In the genomic region with DNA sequence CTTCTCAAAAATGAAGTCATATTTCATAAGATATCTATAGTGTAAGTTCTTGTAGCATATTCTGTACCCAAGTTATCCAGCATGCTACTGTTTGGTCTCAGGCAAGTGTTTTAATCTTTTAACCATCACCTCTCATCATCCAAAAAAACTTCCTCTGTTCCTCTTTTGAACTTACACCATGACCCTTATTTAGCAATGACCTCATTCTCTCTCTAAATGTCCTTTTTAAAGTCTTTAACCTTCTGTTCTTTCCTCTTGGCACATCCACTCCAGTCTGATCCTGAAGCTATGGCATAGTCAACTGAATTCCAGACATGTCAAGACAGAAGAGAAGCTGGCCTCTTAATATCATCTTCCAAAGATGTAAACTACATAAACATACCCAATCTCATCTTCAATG, we compare ENCODE assay signal across 22 cellular contexts. TPM values are rescaled to one million over a fixed set of nuclear protein-coding genes. Genes with fewer than 3 reads are reported as not detected.
A peak's percentile ranks its signal among the peaks of the same experiment; 100 is the strongest.
DNase-seq lines count a peak whose midpoint lies in the region; ATAC-seq, FAIRE-seq and TF ChIP-seq lines count a peak whose summit lies in the region.
"Had no signal": no experiment of that assay in that cellular context is flagged by ENCODE, and none has a peak within 500 bp of the region (broad histone marks: within the 10 kb centered on the region; RNA-seq: fewer than 3 reads in every experiment).

No MANE protein-coding gene starts in this region.

- no peak overlapping the region for H3K9ac ChIP-seq in K562 (ENCODE audit: insufficient read depth in 1 of 2, low read depth in 2 of 2, low read length in 2 of 2)
- H3K9ac ChIP-seq: neural progenitor cell had no signal

- TF ChIP-seq CTCF in HEK293 (tag by site-specific recombination; IDR thresholded peaks at IDR 0.05) (no peak), K562 (IDR thresholded peaks at IDR 0.05 in 2 of 3, conservative IDR thresholded peaks at IDR 0.05 in 1 of 3; ENCODE audit: insufficient read depth in 2 of 3, low read depth in 1 of 3, low read length in 3 of 3) (no peak), neural crest cell (conservative IDR thresholded peaks at IDR 0.05) (no peak)

- intact Hi-C loops in K562 (cut with micrococcal nuclease): no loop called here

- H3K36me3 ChIP-seq in HEK293 (ENCODE audit: control insufficient read depth in 2 of 2, insufficient read depth in 1 of 2, low read length in 2 of 2) (peaks cover 51 to 72% of the 10 kb centered on the region in 2 experiments), K562 (ENCODE audit: control insufficient read depth, insufficient read depth, low read length) (peaks cover 68% of the 10 kb centered on the region)

- TF ChIP-seq RAD21 in K562 (CRISPR knock-in tag; conservative IDR thresholded peaks at IDR 0.05 in 1 of 2, IDR thresholded peaks at IDR 0.05 in 1 of 2): no peak

- CTCF ChIA-PET in HEK293 (lab: Yijun Ruan, JAX) (interaction anchor here (0.7 kb wide), 1 partner anchor 188 kb away, joined by 3 read pairs; no protein-coding TSS in a partner anchor), K562 (lab: Yijun Ruan, JAX; ENCODE audit: low intra/inter-chr PET ratio) (no interaction called here)

- H3K4me3 ChIP-seq in HEK293 (ENCODE audit: low read depth, low read length) (no peak overlapping the region), K562 (no peak overlapping the region)
- H3K4me3 ChIP-seq: neural progenitor cell, PC-9, SJCRH30, spleen had no signal

- no peaks in the 10 kb centered on the region for H3K9me1 ChIP-seq in K562 (ENCODE audit: control insufficient read depth, insufficient read depth, low read length)

- no peak overlapping the region for H3K4me2 ChIP-seq in K562 (ENCODE audit: insufficient read depth, low read length)
- H3K4me2 ChIP-seq: neural progenitor cell, PC-9 had no signal

- H3K4me1 Mint-ChIP-seq in neural crest cell: peaks cover 14% of the 10 kb centered on the region
- H3K4me1 Mint-ChIP-seq: neural progenitor cell had no signal

- H3K27me3 Mint-ChIP-seq in neural crest cell (ENCODE audit: low read depth): no peaks in the 10 kb centered on the region
- H3K27me3 Mint-ChIP-seq: activated CD4-positive, alpha-beta memory T cell treated with anti-CD3 and anti-CD28 coated beads for 36 hours had no signal

- ATAC-seq in K562: no peak
- ATAC-seq: esophagus mucosa had no signal

- TF ChIP-seq EP300 in K562 (IDR thresholded peaks at IDR 0.05; ENCODE audit: low read length): no peak

- DNase-seq in CD1c-positive myeloid dendritic cell (ENCODE audit: extremely low spot score) (peak; percentile 28), K562 (ENCODE audit: extremely low read depth in 1 of 4, low spot score in 3 of 4) (no peak), neural crest cell (ENCODE audit: low read depth, low spot score) (no peak), SW480 (ENCODE audit: low spot score) (no peak), dermis blood vessel endothelial cell (no peak), NCI-H187 treated with DMSO at 0.1 percent for 48 hours (lab: John Stamatoyannopoulos, UW) (no peak), LoVo (ENCODE audit: low spot score) (no peak)
- DNase-seq: activated CD4-positive, alpha-beta memory T cell treated with anti-CD3 and anti-CD28 coated beads for 36 hours; activated naive CD4-positive, alpha-beta T cell treated with Interleukin-2 at 50 U/mL for 16 hours; amygdala; IMR-90; MM.1S; NCI-H187; NCI-H2227 treated with DMSO at 0.1 percent for 48 hours; NCI-H748 treated with DMSO at 0.1 percent for 48 hours; PC-9; SJCRH30; spleen; T-helper 2 cell had no signal

- FAIRE-seq in K562 (lab: Jason Lieb, UNC): no peak

- no TSS peak for BruUV-seq in K562 (replicated peaks; lab: Mats Ljungman, UMichigan)

- H4K20me1 ChIP-seq in K562 (replicated peaks; ENCODE audit: control insufficient read depth, insufficient read depth, low read length): no peaks in the 10 kb centered on the region

- H3K79me2 ChIP-seq in K562 (ENCODE audit: control insufficient read depth, insufficient read depth, low read length): no peaks in the 10 kb centered on the region

- no peak for TF ChIP-seq POLR2A in K562 (conservative IDR thresholded peaks at IDR 0.05)

- H2AFZ ChIP-seq in K562 (ENCODE audit: low read depth, low read length): no peak overlapping the region
- H2AFZ ChIP-seq: neural progenitor cell, PC-9 had no signal

- in situ Hi-C loops in K562 (cut with MboI): no loop called here

- no peak overlapping the region for H3K4me3 Mint-ChIP-seq in neural crest cell
- H3K4me3 Mint-ChIP-seq: activated CD4-positive, alpha-beta memory T cell treated with anti-CD3 and anti-CD28 coated beads for 36 hours; neural progenitor cell had no signal

- no peaks in the 10 kb centered on the region for H3K4me1 ChIP-seq in HEK293 (ENCODE audit: control insufficient read depth, insufficient read depth, low read length)
- H3K4me1 ChIP-seq in K562 (replicated peaks in 1 of 2; ENCODE audit: control insufficient read depth in 2 of 2, insufficient read depth in 2 of 2, low read length in 2 of 2): no peaks in the 10 kb centered on the region
- H3K4me1 ChIP-seq: neural progenitor cell, SJCRH30 had no signal

- no peaks in the 10 kb centered on the region for H3K9me3 Mint-ChIP-seq in neural crest cell
- H3K9me3 Mint-ChIP-seq: activated CD4-positive, alpha-beta memory T cell treated with anti-CD3 and anti-CD28 coated beads for 36 hours; neural progenitor cell had no signal

- POLR2A ChIA-PET in HEK293 (lab: Yijun Ruan, JAX) (no interaction called here), K562 (lab: Yijun Ruan, JAX) (interaction anchor here (0.6 to 1.7 kb wide), 3 partner anchors 9 to 302 kb away, joined by 3 to 4 read pairs (median 3); no protein-coding TSS in a partner anchor)

- peak overlapping the region; percentile 66 for H3K27ac Mint-ChIP-seq in neural crest cell (ENCODE audit: unreplicated experiment)
- H3K27ac Mint-ChIP-seq: activated CD4-positive, alpha-beta memory T cell treated with anti-CD3 and anti-CD28 coated beads for 36 hours; neural progenitor cell had no signal

- H3K27me3 ChIP-seq in K562 (ENCODE audit: control insufficient read depth in 2 of 2, insufficient read depth in 2 of 2, low read length in 2 of 2): no peaks in the 10 kb centered on the region
- H3K27me3 ChIP-seq: neural progenitor cell, SJCRH30, spleen had no signal

- H3K27ac ChIP-seq in HEK293 (ENCODE audit: extremely low read depth, low read depth, low read length) (no peak overlapping the region), K562 (ENCODE audit: extremely low read depth, low read depth, low read length) (no peak overlapping the region)
- H3K27ac ChIP-seq: neural progenitor cell, PC-9, SJCRH30 had no signal

- H3K9me3 ChIP-seq in HEK293 (ENCODE audit: control insufficient read depth, insufficient read depth, low read depth, low read length): no peaks in the 10 kb centered on the region
- H3K9me3 ChIP-seq in K562 (replicated peaks; ENCODE audit: control insufficient read depth, insufficient read depth, low read depth, low read length): no peaks in the 10 kb centered on the region
- H3K9me3 ChIP-seq: SJCRH30, spleen had no signal

- peaks cover 14% of the 10 kb centered on the region for H3K36me3 Mint-ChIP-seq in neural crest cell (ENCODE audit: low read depth)

RNA-seq across cellular contexts. Expression of a gene that starts 26.2 kb away (rescaled TPM):
- total RNA-seq in K562 (2011; cell fraction: chromatin; rRNA removed; ENCODE audit: low replicate concordance): 22.8 and 74.5 TPM in 2 replicates
- 9.8 and 11.8 TPM in 2 replicates for total RNA-seq in K562 (2011; cell fraction: nucleolus; rRNA removed)
- 41.5 and 73.1 TPM in 2 replicates for total RNA-seq in K562 (2011; cell fraction: nucleoplasm; rRNA removed)
- total RNA-seq in K562 (2014; rRNA removed): 9.6 and 9.9 TPM in 2 replicates
- 19.0 and 20.1 TPM in 2 replicates for total RNA-seq in K562 (2014; rRNA removed; fragmentation: Illumina TruSeq; extraction: Trizol)
- 15.6 and 16.0 TPM in 2 replicates for total RNA-seq in K562 (2015; rRNA removed; fragmentation: Illumina TruSeq; extraction: Trizol)
- total RNA-seq in K562 (2021): 25.6 and 26.8 TPM in 2 replicates
- polyA plus RNA-seq in K562 (2011; rRNA removed): 11.9 and 17.8 TPM in 2 replicates
- polyA plus RNA-seq in K562 (2011; cell fraction: cytosol; rRNA removed): 3.3 and 7.5 TPM in 2 replicates
- 15.8 and 21.7 TPM in 2 replicates for polyA plus RNA-seq in K562 (2011; cell fraction: nucleus; rRNA removed)
- polyA plus RNA-seq in K562 (2012): 23.3 and 34.6 TPM in 2 replicates
- polyA plus RNA-seq in K562 (2014; fragmentation: Illumina TruSeq; extraction: Trizol): 22.6 and 27.6 TPM in 2 replicates
- 10 to 100 TPM; 10.8 to 13.7 TPM for polyA plus RNA-seq in K562 (2014; fragmentation: Nextera tagmentation; extraction: Ambion mirVana)
- polyA plus RNA-seq in K562 (2014; rRNA removed): 18.1 and 19.4 TPM in 2 replicates
- 16.5 and 19.1 TPM in 2 replicates for polyA minus RNA-seq in K562 (2011; rRNA and poly(A)+ RNA removed)
- 13.5 and 15.8 TPM in 2 replicates for polyA minus RNA-seq in K562 (2011; cell fraction: cytosol; rRNA and poly(A)+ RNA removed)
- polyA minus RNA-seq in K562 (2011; cell fraction: nucleus; rRNA and poly(A)+ RNA removed): 9.8 and 16.8 TPM in 2 replicates
- 45.6 and 46.9 TPM in 2 replicates for total RNA-seq in neural crest cell
- 12.6 and 19.6 TPM in 2 replicates for total RNA-seq in dermis blood vessel endothelial cell

RNA-seq across cellular contexts. Expression of a gene that starts 36.2 kb away (rescaled TPM):
- total RNA-seq in K562 (2011; cell fraction: chromatin; rRNA removed; ENCODE audit: low replicate concordance): 15.0 and 16.0 TPM in 2 replicates
- total RNA-seq in K562 (2011; cell fraction: nucleolus; rRNA removed): 6.0 and 6.4 TPM in 2 replicates
- total RNA-seq in K562 (2011; cell fraction: nucleoplasm; rRNA removed): 9.8 and 12.7 TPM in 2 replicates
- total RNA-seq in K562 (2014; rRNA removed) (0.77 and 0.90 TPM in 2 replicates), K562 (2014; rRNA removed; fragmentation: Illumina TruSeq; extraction: Trizol) (0.89 and 1.3 TPM in 2 replicates), K562 (2015; rRNA removed; fragmentation: Illumina TruSeq; extraction: Trizol) (1.2 TPM in 2 replicates), K562 (2021) (1.1 and 1.3 TPM in 2 replicates), neural crest cell (2.1 and 2.6 TPM in 2 replicates), dermis blood vessel endothelial cell (0.84 and 1.5 TPM in 2 replicates)
- polyA plus RNA-seq in K562 (2011; rRNA removed) (1.8 and 2.6 TPM in 2 replicates), K562 (2014; fragmentation: Illumina TruSeq; extraction: Trizol) (0.71 and 1.1 TPM in 2 replicates), K562 (2014; fragmentation: Nextera tagmentation; extraction: Ambion mirVana) (under 1 TPM; 0.28 to 0.49 TPM), K562 (2014; rRNA removed) (1.2 and 1.5 TPM in 2 replicates)
- polyA plus RNA-seq in K562 (2011; cell fraction: cytosol; rRNA removed): 0.75 and 2.0 TPM in 2 replicates
- 8.3 and 11.0 TPM in 2 replicates for polyA plus RNA-seq in K562 (2011; cell fraction: nucleus; rRNA removed)
- 0.57 and 1.9 TPM in 2 replicates for polyA plus RNA-seq in K562 (2012)
- polyA minus RNA-seq in K562 (2011; rRNA and poly(A)+ RNA removed): 1.3 and 2.5 TPM in 2 replicates
- 0.76 and 1.5 TPM in 2 replicates for polyA minus RNA-seq in K562 (2011; cell fraction: cytosol; rRNA and poly(A)+ RNA removed)
- 2.6 and 5.2 TPM in 2 replicates for polyA minus RNA-seq in K562 (2011; cell fraction: nucleus; rRNA and poly(A)+ RNA removed)

RNA-seq across cellular contexts. Expression of a gene that starts 55.7 kb away (rescaled TPM):
- 64.3 and 71.3 TPM in 2 replicates for total RNA-seq in K562 (2011; cell fraction: chromatin; rRNA removed; ENCODE audit: low replicate concordance)
- total RNA-seq in K562 (2011; cell fraction: nucleolus; rRNA removed): 44.9 and 47.4 TPM in 2 replicates
- 53.4 and 64.1 TPM in 2 replicates for total RNA-seq in K562 (2011; cell fraction: nucleoplasm; rRNA removed)
- total RNA-seq in K562 (2014; rRNA removed) (79.8 and 81.6 TPM in 2 replicates), K562 (2014; rRNA removed; fragmentation: Illumina TruSeq; extraction: Trizol) (137 and 145 TPM in 2 replicates), K562 (2015; rRNA removed; fragmentation: Illumina TruSeq; extraction: Trizol) (109 and 118 TPM in 2 replicates), K562 (2021) (157 and 158 TPM in 2 replicates), neural crest cell (48.1 and 48.8 TPM in 2 replicates), dermis blood vessel endothelial cell (100 and 151 TPM in 2 replicates)
- polyA plus RNA-seq in K562 (2011; rRNA removed) (130 TPM in 2 replicates), K562 (2014; fragmentation: Illumina TruSeq; extraction: Trizol) (133 and 150 TPM in 2 replicates), K562 (2014; fragmentation: Nextera tagmentation; extraction: Ambion mirVana) (100 to 1,000 TPM in 1 of 2 experiments, 10 to 100 TPM in 1; 86.4 to 122 TPM), K562 (2014; rRNA removed) (97.1 and 107 TPM in 2 replicates)
- 86.8 and 107 TPM in 2 replicates for polyA plus RNA-seq in K562 (2011; cell fraction: cytosol; rRNA removed)
- 61.5 and 74.3 TPM in 2 replicates for polyA plus RNA-seq in K562 (2011; cell fraction: nucleus; rRNA removed)
- 113 and 129 TPM in 2 replicates for polyA plus RNA-seq in K562 (2012)
- 122 and 135 TPM in 2 replicates for polyA minus RNA-seq in K562 (2011; rRNA and poly(A)+ RNA removed)
- 65.9 and 97.0 TPM in 2 replicates for polyA minus RNA-seq in K562 (2011; cell fraction: cytosol; rRNA and poly(A)+ RNA removed)
- polyA minus RNA-seq in K562 (2011; cell fraction: nucleus; rRNA and poly(A)+ RNA removed): 29.2 and 41.3 TPM in 2 replicates
